31 cellular contexts compared by ENCODE assay signal in the genomic region with DNA sequence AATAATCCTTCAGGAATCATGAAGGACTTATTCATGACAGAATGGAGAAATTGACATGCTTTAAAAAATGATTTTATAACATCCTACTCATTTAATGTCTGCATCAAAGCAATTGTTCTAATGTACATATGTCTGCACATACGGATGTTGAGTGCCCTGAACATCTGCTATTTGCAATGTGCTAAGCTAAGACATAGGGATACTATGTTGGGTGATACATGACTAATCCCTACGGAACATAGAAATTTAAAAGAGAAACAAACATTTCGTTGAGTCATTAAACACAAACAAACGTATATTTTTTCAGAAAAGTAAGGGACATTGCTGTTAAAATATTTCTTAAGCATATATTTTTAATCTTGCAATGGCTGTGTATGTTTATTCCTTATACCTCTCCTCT.
"Had no signal": no experiment of that assay in that cellular context is flagged by ENCODE, and none has a peak within 500 bp of the region (broad histone marks: within the 10 kb centered on the region; RNA-seq: fewer than 3 reads in every experiment).

No MANE protein-coding gene starts in this region.

- H3K4me3 ChIP-seq: esophagus muscularis mucosa, gastrocnemius medialis, heart left ventricle had no signal

- H3K9me3 ChIP-seq: esophagus muscularis mucosa, gastrocnemius medialis had no signal

- DNase-seq: activated B cell treated with CpG ODN at 0.5 μM for 24 hours; activated CD4-positive, alpha-beta T cell treated with anti-CD3 and anti-CD28 coated beads for 48 hours; activated CD4-positive, alpha-beta T cell treated with anti-CD3 and anti-CD28 coated beads, Interleukin-2, amount 50 U/mL, for 1 hour; activated CD4-positive, alpha-beta T cell treated with anti-CD3 and anti-CD28 coated beads, Interleukin-2, amount 50 U/mL, for 48 hours; activated CD8-positive, alpha-beta memory T cell treated with anti-CD3 and anti-CD28 coated beads for 24 hours; activated CD8-positive, alpha-beta T cell treated with anti-CD3 and anti-CD28 coated beads for 36 hours; activated effector memory CD4-positive, alpha-beta T cell treated with Interleukin-2 at 50 U/mL for 16 hours; activated gamma-delta T cell treated with Interleukin-2 at 50 U/mL for 16 hours; activated naive CD4-positive, alpha-beta T cell treated with anti-CD3 and anti-CD28 coated beads, Interleukin-2, amount 50 U/mL, for 16 hours; activated naive CD4-positive, alpha-beta T cell treated with Interleukin-2 at 50 U/mL for 16 hours; activated T-cell treated with anti-CD3 and anti-CD28 coated beads, Interleukin-2, amount 50 U/mL, for 4 hours; amniotic stem cell; anterior cingulate cortex; brain microvascular endothelial cell; caudate nucleus; cortex of kidney; dermis blood vessel endothelial cell; effector CD4-positive, alpha-beta T cell; effector memory CD8-positive, alpha-beta T cell; erythroblast; foreskin keratinocyte; gastrocnemius medialis; glutamatergic neuron; heart left ventricle; T1000; WERI-Rb-1 had no signal

- H3K27ac ChIP-seq: brain microvascular endothelial cell, esophagus muscularis mucosa, foreskin keratinocyte, gastrocnemius medialis, heart left ventricle, WERI-Rb-1 had no signal

- FAIRE-seq: astrocyte, colon had no signal

- H3K27me3 ChIP-seq: brain microvascular endothelial cell, esophagus muscularis mucosa, foreskin keratinocyte, gastrocnemius medialis, heart left ventricle had no signal

- H3K36me3 ChIP-seq: brain microvascular endothelial cell, esophagus muscularis mucosa, gastrocnemius medialis, heart left ventricle, WERI-Rb-1 had no signal

- ATAC-seq: activated CD4-positive, CD25-positive, alpha-beta regulatory T cell treated with anti-CD3 and anti-CD28 coated beads, Interleukin-2, amount 50 U/mL, for 24 hours; activated CD8-positive, alpha-beta T cell treated with anti-CD3 and anti-CD28 coated beads for 36 hours; activated T-cell treated with anti-CD3 and anti-CD28 coated beads, Interleukin-2, amount 50 U/mL, for 4 hours; activated T-helper 17 cell treated with anti-CD3 and anti-CD28 coated beads, Interleukin-2, amount 50 U/mL, for 72 hours; effector memory CD8-positive, alpha-beta T cell; foreskin keratinocyte; gastrocnemius medialis; heart left ventricle had no signal

- H3K4me1 ChIP-seq: esophagus muscularis mucosa, foreskin keratinocyte, gastrocnemius medialis, heart left ventricle had no signal
